In genomic region chrX:109268340-109268739, GRCh38 we compare ENCODE assay signal across 22 cellular contexts.
"Had no signal": no experiment of that assay in that cellular context is flagged by ENCODE, and none has a peak within 500 bp of the region (broad histone marks: within the 10 kb centered on the region; RNA-seq: fewer than 3 reads in every experiment).

No MANE protein-coding gene starts in this region.

- H3K36me3 ChIP-seq: WERI-Rb-1 had no signal

- H3K9me2 ChIP-seq: SK-N-SH had no signal

- H3K27ac ChIP-seq: WERI-Rb-1 had no signal

- H3K9ac ChIP-seq: SK-N-SH had no signal

- DNase-seq: activated CD4-positive, alpha-beta memory T cell treated with anti-CD3 and anti-CD28 coated beads, Interleukin-2, amount 10 ng/mL, durations not matched to agents 7 days and 5 days; activated CD4-positive, alpha-beta T cell treated with anti-CD3 and anti-CD28 coated beads for 36 hours; activated CD4-positive, alpha-beta T cell treated with anti-CD3 and anti-CD28 coated beads, Interleukin-2, amount 50 U/mL, for 1 hour; activated gamma-delta T cell; activated naive CD4-positive, alpha-beta T cell treated with anti-CD3 and anti-CD28 coated beads for 36 hours; activated T-cell treated with anti-CD3 and anti-CD28 coated beads for 4 hours; activated T-cell treated with anti-CD3 and anti-CD28 coated beads, Interleukin-2, amount 50 U/mL, for 48 hours; amygdala; Kasumi-1; NCI-H1048; NCI-H146; NCI-H187 treated with DMSO at 0.1 percent for 48 hours; NCI-H2081 treated with DMSO at 0.1 percent for 48 hours; NCI-H2171 treated with DMSO at 0.1 percent for 48 hours; NCI-H226; NCI-H526; NCI-H774; SK-N-SH; T-helper 1 cell; WERI-Rb-1 had no signal

- H3K4me2 ChIP-seq: SK-N-SH had no signal

- H3K9me3 ChIP-seq: SK-N-SH had no signal

- ATAC-seq: activated CD4-positive, alpha-beta T cell treated with anti-CD3 and anti-CD28 coated beads for 36 hours; activated T-helper 17 cell treated with anti-CD3 and anti-CD28 coated beads, Interleukin-2, amount 50 U/mL, for 72 hours; Right ventricle myocardium inferior had no signal
